ENCODE assay signal across 12 cellular contexts in the genomic region with DNA sequence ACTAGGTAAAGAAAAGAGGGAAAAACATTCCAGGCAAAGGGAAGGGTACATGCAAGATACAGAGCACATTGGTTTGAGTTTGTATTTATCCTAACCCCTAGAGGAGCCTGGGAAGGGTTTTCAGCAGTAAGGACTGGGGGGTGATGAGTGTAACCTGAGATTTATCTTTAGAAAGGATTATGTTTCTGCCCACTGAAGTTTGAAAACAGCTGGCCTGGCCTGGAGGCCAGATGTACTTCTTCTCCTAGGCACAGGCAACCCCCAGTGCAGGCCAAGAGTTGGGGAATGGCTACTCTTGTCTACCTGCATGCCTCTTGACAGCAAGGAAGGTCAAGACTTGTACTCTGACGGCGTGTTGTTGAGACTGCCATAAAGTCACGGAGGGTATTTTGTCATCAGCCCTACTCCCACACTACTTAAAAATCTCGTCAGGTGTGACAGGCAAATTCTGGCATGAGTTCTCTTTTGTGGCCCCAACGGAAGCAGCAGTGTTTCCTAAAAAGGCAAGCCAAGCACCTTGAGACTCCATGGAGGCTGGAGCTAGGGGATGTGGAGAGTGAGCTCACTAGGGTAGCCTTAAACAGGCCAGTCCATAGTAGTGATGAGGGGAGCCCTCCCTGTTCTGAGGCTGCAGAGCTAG.
"Had no signal": no experiment of that assay in that cellular context is flagged by ENCODE, and none has a peak within 500 bp of the region (broad histone marks: within the 10 kb centered on the region; RNA-seq: fewer than 3 reads in every experiment).

No MANE protein-coding gene starts in this region.

- H3K4me1 ChIP-seq: foreskin keratinocyte, lower lobe of right lung had no signal

- DNase-seq: activated CD4-positive, alpha-beta T cell treated with anti-CD3 and anti-CD28 coated beads, Interleukin-2, amount 50 U/mL, for 4 hours; activated gamma-delta T cell; activated T-cell treated with anti-CD3 and anti-CD28 coated beads, Interleukin-2, amount 50 U/mL, for 72 hours; effector memory CD8-positive, alpha-beta T cell; foreskin keratinocyte; glutamatergic neuron; hippocampal formation; left cardiac atrium; lower lobe of right lung; retina; stimulated activated naive B cell treated with anti-CD40 and anti-IgM and Interleukin-4, amounts not matched to agents 10 μg/mL and 1 μg/mL and 100 μg/mL, for 72 hours; WERI-Rb-1 had no signal

- H3K9me3 ChIP-seq: lower lobe of right lung had no signal

- H3K36me3 ChIP-seq: lower lobe of right lung, WERI-Rb-1 had no signal

- H3K27ac ChIP-seq: foreskin keratinocyte, lower lobe of right lung, WERI-Rb-1 had no signal

- ATAC-seq: activated T-cell treated with anti-CD3 and anti-CD28 coated beads, Interleukin-2, amount 50 U/mL, for 72 hours; effector memory CD8-positive, alpha-beta T cell; foreskin keratinocyte; left cardiac atrium; lower lobe of right lung; stimulated activated naive B cell treated with anti-CD40 and anti-IgM and Interleukin-4, amounts not matched to agents 10 μg/mL and 1 μg/mL and 100 μg/mL, for 72 hours had no signal

- H3K4me3 ChIP-seq: lower lobe of right lung had no signal
